ENCODE assay signal across 19 cellular contexts in the genomic region with DNA sequence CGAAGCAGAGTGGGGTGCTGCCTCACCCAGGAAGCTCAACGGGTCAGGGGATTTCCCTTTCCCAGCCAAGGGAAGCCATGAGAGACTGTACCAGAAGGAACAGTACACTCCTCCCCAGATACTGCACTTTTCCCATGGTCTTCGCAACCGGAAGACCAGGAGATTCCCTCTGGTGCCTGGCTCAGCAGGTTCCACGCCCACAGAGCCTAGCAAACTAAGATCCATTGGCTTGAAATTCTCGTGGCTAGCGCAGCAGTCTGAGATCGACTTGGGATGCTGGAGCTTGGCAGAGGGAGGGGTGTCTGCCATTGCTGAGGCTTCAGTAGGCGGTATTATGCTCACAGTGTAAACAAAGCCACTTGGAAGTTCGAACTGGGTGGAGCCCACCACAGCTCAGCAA. TPM values are rescaled to one million over a fixed set of nuclear protein-coding genes. Genes with fewer than 3 reads are reported as not detected.
"Had no signal": no experiment of that assay in that cellular context is flagged by ENCODE, and none has a peak within 500 bp of the region (broad histone marks: within the 10 kb centered on the region; RNA-seq: fewer than 3 reads in every experiment).

No MANE protein-coding gene starts in this region.

- H3K27me3 Mint-ChIP-seq: type B pancreatic cell had no signal

- H3K4me3 Mint-ChIP-seq: naive thymus-derived CD4-positive, alpha-beta T cell; nephron progenitor cell; type B pancreatic cell had no signal

- H3K9me3 ChIP-seq: colonic mucosa, esophagus squamous epithelium, right atrium auricular region had no signal

- ATAC-seq: foreskin keratinocyte; left ventricle myocardium superior; naive thymus-derived CD4-positive, alpha-beta T cell had no signal

- H3K4me1 ChIP-seq: colonic mucosa, esophagus squamous epithelium had no signal

- H3K36me3 Mint-ChIP-seq: type B pancreatic cell had no signal

- H3K27ac ChIP-seq: colonic mucosa, esophagus squamous epithelium, foreskin keratinocyte, right atrium auricular region had no signal

- H3K4me3 ChIP-seq: colonic mucosa, esophagus squamous epithelium, lung, right atrium auricular region, smooth muscle cell had no signal

- DNase-seq: colonic mucosa; dermis blood vessel endothelial cell; esophagus squamous epithelium; foreskin keratinocyte; hippocampal formation; left ventricle myocardium superior; mesendoderm; naive thymus-derived CD4-positive, alpha-beta T cell; nephron progenitor cell; posterior cingulate gyrus; stimulated activated CD4-positive, alpha-beta T cell treated with anti-CD3 and anti-CD28 coated beads, Interleukin-2, amount 100 ng/mL, for 48 hours; stimulated activated naive CD4-positive, alpha-beta T cell treated with Interleukin-2 at 50 U/mL for 16 hours had no signal

- H3K27me3 ChIP-seq: colonic mucosa, foreskin keratinocyte, right atrium auricular region had no signal

- H3K4me2 ChIP-seq: smooth muscle cell had no signal

- H3K9me3 Mint-ChIP-seq: type B pancreatic cell had no signal

- H3K27ac Mint-ChIP-seq: naive thymus-derived CD4-positive, alpha-beta T cell; nephron progenitor cell; type B pancreatic cell had no signal

- H3K36me3 ChIP-seq: colonic mucosa, esophagus squamous epithelium, right atrium auricular region had no signal

- FAIRE-seq: islet of Langerhans, urothelium cell line had no signal

RNA-seq across cellular contexts. Expression of a gene that starts 29.8 kb away (rescaled TPM):
- total RNA-seq: mononuclear cell; naive thymus-derived CD4-positive, alpha-beta T cell; smooth muscle cell had no signal
- polyA plus RNA-seq: naive thymus-derived CD4-positive, alpha-beta T cell; smooth muscle cell had no signal
